In the genomic region with DNA sequence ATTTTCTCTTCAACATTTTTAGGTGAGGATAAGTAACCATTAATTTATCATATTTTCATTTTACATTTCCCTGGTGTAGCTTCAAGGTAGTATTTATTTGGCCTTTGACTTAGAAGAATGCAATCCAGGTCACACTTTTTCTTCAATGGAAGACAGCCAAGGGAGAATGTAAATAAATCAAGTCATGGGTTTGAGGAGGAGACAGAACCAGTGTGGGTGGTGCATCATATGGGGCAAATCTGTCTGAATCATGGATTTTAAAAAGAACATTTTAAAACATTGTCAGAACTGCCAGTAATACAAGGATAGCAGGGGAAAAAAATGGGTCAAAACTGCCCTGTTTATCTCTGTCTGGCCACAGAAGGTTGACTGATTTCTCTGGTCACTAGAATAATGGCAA, we compare ENCODE assay signal across 7 cellular contexts.
"Had no signal": no experiment of that assay in that cellular context is flagged by ENCODE, and none has a peak within 500 bp of the region (broad histone marks: within the 10 kb centered on the region; RNA-seq: fewer than 3 reads in every experiment).

No MANE protein-coding gene starts in this region.

- H3K27ac Mint-ChIP-seq: GM23338, H9 had no signal

- H3K4me1 Mint-ChIP-seq: GM23338, H9 had no signal

- H2AFZ ChIP-seq: GM23338 had no signal

- DNase-seq: H9, HCEC 1CT, IMR-90 had no signal

- H3K4me3 Mint-ChIP-seq: GM23338, H9 had no signal

- FAIRE-seq: H1, H54, HTR-8/SVneo had no signal

- H3K4me3 ChIP-seq: GM23338 had no signal

- H3K4me2 ChIP-seq: GM23338 had no signal

- ATAC-seq: GM23338 had no signal

- H3K9me3 Mint-ChIP-seq: GM23338, H9 had no signal
